1 cellular context compared by ENCODE assay signal in genomic region chr7:234712-235553, GRCh38.
TF ChIP-seq lines count a peak whose summit lies in the region.

No MANE protein-coding gene starts in this region.

TF ChIP-seq in HepG2, 621 proteins besides CTCF, POLR2A, EP300 and RAD21 (continued from another document and continues in another):
- no peak for TF ChIP-seq PRDM15 (CRISPR knock-in tag; IDR thresholded peaks at IDR 0.05)
- TF ChIP-seq SMARCC2 (IDR thresholded peaks at IDR 0.05): no peak
- TF ChIP-seq PBX2 (CRISPR knock-in tag; IDR thresholded peaks at IDR 0.05): no peak
- no peak for TF ChIP-seq ZNF441 (CRISPR knock-in tag; IDR thresholded peaks at IDR 0.05; ENCODE audit: borderline replicate concordance)
- TF ChIP-seq ZBTB33 (CRISPR knock-in tag; IDR thresholded peaks at IDR 0.05): no peak
- TF ChIP-seq GRHL1 (CRISPR knock-in tag; conservative IDR thresholded peaks at IDR 0.05): no peak
- TF ChIP-seq MLXIP (CRISPR knock-in tag; IDR thresholded peaks at IDR 0.05; ENCODE audit: borderline replicate concordance): peak; percentile 65; the same call in 1 of the 2 replicates
- TF ChIP-seq, protein P1, sequence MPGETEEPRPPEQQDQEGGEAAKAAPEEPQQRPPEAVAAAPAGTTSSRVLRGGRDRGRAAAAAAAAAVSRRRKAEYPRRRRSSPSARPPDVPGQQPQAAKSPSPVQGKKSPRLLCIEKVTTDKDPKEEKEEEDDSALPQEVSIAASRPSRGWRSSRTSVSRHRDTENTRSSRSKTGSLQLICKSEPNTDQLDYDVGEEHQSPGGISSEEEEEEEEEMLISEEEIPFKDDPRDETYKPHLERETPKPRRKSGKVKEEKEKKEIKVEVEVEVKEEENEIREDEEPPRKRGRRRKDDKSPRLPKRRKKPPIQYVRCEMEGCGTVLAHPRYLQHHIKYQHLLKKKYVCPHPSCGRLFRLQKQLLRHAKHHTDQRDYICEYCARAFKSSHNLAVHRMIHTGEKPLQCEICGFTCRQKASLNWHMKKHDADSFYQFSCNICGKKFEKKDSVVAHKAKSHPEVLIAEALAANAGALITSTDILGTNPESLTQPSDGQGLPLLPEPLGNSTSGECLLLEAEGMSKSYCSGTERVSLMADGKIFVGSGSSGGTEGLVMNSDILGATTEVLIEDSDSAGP (CRISPR knock-in tag; IDR thresholded peaks at IDR 0.05; ENCODE audit: borderline replicate concordance): peak; percentile 24; the same call in 1 of the 2 replicates
- TF ChIP-seq, protein P2, sequence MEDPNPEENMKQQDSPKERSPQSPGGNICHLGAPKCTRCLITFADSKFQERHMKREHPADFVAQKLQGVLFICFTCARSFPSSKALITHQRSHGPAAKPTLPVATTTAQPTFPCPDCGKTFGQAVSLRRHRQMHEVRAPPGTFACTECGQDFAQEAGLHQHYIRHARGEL (CRISPR knock-in tag; IDR thresholded peaks at IDR 0.05): no peak
- TF ChIP-seq ZNF777 (CRISPR knock-in tag; IDR thresholded peaks at IDR 0.05): no peak
- no peak for TF ChIP-seq ZNF329 (CRISPR knock-in tag; IDR thresholded peaks at IDR 0.05; ENCODE audit: low read depth)
- TF ChIP-seq SMAD3 (CRISPR knock-in tag; IDR thresholded peaks at IDR 0.05): peak; percentile 76
- TF ChIP-seq ZNF354B (CRISPR knock-in tag; IDR thresholded peaks at IDR 0.05): no peak
- TF ChIP-seq SIN3B (IDR thresholded peaks at IDR 0.05; ENCODE audit: low read length): no peak
- no peak; a peak in 1 of 4 replicates for TF ChIP-seq KLF16 (CRISPR knock-in tag; IDR thresholded peaks at IDR 0.05)
- no peak for TF ChIP-seq ZNF598 (CRISPR knock-in tag; IDR thresholded peaks at IDR 0.05; ENCODE audit: borderline replicate concordance)
- TF ChIP-seq, protein P3, sequence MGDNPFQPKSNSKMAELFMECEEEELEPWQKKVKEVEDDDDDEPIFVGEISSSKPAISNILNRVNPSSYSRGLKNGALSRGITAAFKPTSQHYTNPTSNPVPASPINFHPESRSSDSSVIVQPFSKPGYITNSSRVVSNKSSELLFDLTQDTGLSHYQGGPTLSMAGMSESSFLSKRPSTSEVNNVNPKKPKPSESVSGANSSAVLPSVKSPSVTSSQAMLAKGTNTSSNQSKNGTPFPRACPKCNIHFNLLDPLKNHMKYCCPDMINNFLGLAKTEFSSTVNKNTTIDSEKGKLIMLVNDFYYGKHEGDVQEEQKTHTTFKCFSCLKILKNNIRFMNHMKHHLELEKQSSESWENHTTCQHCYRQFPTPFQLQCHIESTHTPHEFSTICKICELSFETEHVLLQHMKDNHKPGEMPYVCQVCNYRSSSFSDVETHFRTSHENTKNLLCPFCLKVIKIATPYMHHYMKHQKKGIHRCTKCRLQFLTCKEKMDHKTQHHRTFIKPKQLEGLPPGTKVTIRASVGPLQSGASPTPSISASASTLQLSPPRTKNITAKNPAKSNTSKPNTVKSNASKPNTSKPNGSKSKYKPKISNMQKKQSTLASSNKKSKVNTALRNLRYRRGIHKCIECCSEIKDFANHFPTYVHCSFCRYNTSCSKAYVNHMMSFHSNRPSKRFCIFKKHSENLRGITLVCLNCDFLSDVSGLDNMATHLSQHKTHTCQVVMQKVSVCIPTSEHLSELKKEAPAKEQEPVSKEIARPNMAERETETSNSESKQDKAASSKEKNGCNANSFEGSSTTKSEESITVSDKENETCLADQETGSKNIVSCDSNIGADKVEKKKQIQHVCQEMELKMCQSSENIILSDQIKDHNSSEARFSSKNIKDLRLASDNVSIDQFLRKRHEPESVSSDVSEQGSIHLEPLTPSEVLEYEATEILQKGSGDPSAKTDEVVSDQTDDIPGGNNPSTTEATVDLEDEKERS (CRISPR knock-in tag; IDR thresholded peaks at IDR 0.05): peak; percentile 44; the same call in 1 of the 2 replicates
- peak; percentile 74 for TF ChIP-seq PITX1 (CRISPR knock-in tag; IDR thresholded peaks at IDR 0.05)
- TF ChIP-seq MAZ (IDR thresholded peaks at IDR 0.05; ENCODE audit: borderline replicate concordance, low read depth, low read length): no peak
- no peak for TF ChIP-seq MAZ (CRISPR knock-in tag; IDR thresholded peaks at IDR 0.05; ENCODE audit: low read depth)
- TF ChIP-seq ZNF670 (CRISPR knock-in tag; IDR thresholded peaks at IDR 0.05; ENCODE audit: borderline replicate concordance): no peak
- no peak for TF ChIP-seq GPN1 (CRISPR knock-in tag; IDR thresholded peaks at IDR 0.05; ENCODE audit: borderline replicate concordance)
- peak; percentile 89 for TF ChIP-seq NCOA2 (CRISPR knock-in tag; IDR thresholded peaks at IDR 0.05)
- TF ChIP-seq ADNP (CRISPR knock-in tag; IDR thresholded peaks at IDR 0.05): no peak
- TF ChIP-seq, protein P4, sequence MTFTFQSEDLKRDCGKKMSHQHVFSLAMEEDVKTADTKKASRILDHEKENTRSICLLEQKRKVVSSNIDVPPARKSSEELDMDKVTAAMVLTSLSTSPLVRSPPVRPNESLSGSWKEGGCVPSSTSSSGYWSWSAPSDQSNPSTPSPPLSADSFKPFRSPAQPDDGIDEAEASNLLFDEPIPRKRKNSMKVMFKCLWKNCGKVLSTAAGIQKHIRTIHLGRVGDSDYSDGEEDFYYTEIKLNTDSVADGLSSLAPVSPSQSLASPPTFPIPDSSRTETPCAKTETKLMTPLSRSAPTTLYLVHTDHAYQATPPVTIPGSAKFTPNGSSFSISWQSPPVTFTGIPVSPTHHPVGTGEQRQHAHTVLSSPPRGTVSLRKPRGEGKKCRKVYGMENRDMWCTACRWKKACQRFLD (CRISPR knock-in tag; IDR thresholded peaks at IDR 0.05; ENCODE audit: borderline replicate concordance): 0 out of 2 replicates have a peak, but pooled peaks have one; percentile 17
- TF ChIP-seq JARID2 (CRISPR knock-in tag; IDR thresholded peaks at IDR 0.05; ENCODE audit: insufficient replicate concordance): no peak
- TF ChIP-seq TSC22D2 (CRISPR knock-in tag; IDR thresholded peaks at IDR 0.05; ENCODE audit: borderline replicate concordance): no peak
- TF ChIP-seq, protein P5, sequence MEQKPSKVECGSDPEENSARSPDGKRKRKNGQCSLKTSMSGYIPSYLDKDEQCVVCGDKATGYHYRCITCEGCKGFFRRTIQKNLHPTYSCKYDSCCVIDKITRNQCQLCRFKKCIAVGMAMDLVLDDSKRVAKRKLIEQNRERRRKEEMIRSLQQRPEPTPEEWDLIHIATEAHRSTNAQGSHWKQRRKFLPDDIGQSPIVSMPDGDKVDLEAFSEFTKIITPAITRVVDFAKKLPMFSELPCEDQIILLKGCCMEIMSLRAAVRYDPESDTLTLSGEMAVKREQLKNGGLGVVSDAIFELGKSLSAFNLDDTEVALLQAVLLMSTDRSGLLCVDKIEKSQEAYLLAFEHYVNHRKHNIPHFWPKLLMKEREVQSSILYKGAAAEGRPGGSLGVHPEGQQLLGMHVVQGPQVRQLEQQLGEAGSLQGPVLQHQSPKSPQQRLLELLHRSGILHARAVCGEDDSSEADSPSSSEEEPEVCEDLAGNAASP (CRISPR knock-in tag; IDR thresholded peaks at IDR 0.05; ENCODE audit: borderline replicate concordance): peak; percentile 24; the same call in 1 of the 2 replicates
- no peak for TF ChIP-seq KLF12 (CRISPR knock-in tag; IDR thresholded peaks at IDR 0.05; ENCODE audit: borderline replicate concordance)
- TF ChIP-seq TERF1 (CRISPR knock-in tag; IDR thresholded peaks at IDR 0.05): 0 out of 2 replicates have a peak, but pooled peaks have one; percentile 10
- TF ChIP-seq AGO2 (optimal IDR thresholded peaks at IDR 0.05; ENCODE audit: low read depth, low read length): no peak
- no peak for TF ChIP-seq ZNF572 (CRISPR knock-in tag; IDR thresholded peaks at IDR 0.05)
- TF ChIP-seq MATR3 (CRISPR knock-in tag; IDR thresholded peaks at IDR 0.05): no peak
- TF ChIP-seq SETDB1 (CRISPR knock-in tag; IDR thresholded peaks at IDR 0.05; ENCODE audit: borderline replicate concordance): no peak
